In genomic region chrX:118974088-118974907, GRCh38 we compare ENCODE assay signal across 9 cellular contexts. TPM values are rescaled to one million over a fixed set of nuclear protein-coding genes. Genes with fewer than 3 reads are reported as not detected.
DNase-seq lines count a peak whose midpoint lies in the region; ATAC-seq and TF ChIP-seq lines count a peak whose summit lies in the region.
"Had no signal": no experiment of that assay in that cellular context is flagged by ENCODE, and none has a peak within 500 bp of the region (broad histone marks: within the 10 kb centered on the region; RNA-seq: fewer than 3 reads in every experiment).

Gene LONRF3 (plus strand): TSS chrX:118974618. CDS start chrX:118974781, 163 bp downstream.

- H3K27ac Mint-ChIP-seq in activated CD8-positive, alpha-beta T cell treated with anti-CD3 and anti-CD28 coated beads, Interleukin-2, amount 10 ng/mL, durations not matched to agents 7 days and 5 days, result peak within 1 kb of the TSS; percentile 77
- peak within 1 kb of the TSS; percentile 80 for H3K27ac Mint-ChIP-seq in memory B cell

- H3K4me3 Mint-ChIP-seq in activated CD8-positive, alpha-beta T cell treated with anti-CD3 and anti-CD28 coated beads, Interleukin-2, amount 10 ng/mL, durations not matched to agents 7 days and 5 days, result peak within 1 kb of the TSS; percentile 70
- H3K4me3 Mint-ChIP-seq in memory B cell, result peak within 1 kb of the TSS; percentile 85

- DNase-seq in GM13976 (ENCODE audit: low spot score) (peak; percentile 32), NCI-H2227 (lab: John Stamatoyannopoulos, UW; ENCODE audit: unreplicated experiment) (peak; percentile 52), memory B cell (ENCODE audit: low spot score in 2 of 2) (peak; percentile 29 to 45), DMS153 (lab: John Stamatoyannopoulos, UW) (no peak)
- peak; percentile 42 for DNase-seq in activated CD8-positive, alpha-beta T cell treated with anti-CD3 and anti-CD28 coated beads, Interleukin-2, amount 10 ng/mL, durations not matched to agents 7 days and 5 days
- peak; percentile 52 for DNase-seq in effector CD4-positive, alpha-beta T cell
- peak in 2 of 3 donors; percentile 43 for DNase-seq in stimulated activated CD4-positive, alpha-beta T cell treated with anti-CD3 and anti-CD28 coated beads, TNF-alpha, amount 100 ng/mL, for 1 hour (ENCODE audit: low read depth in 3 of 3, low spot score in 1 of 3)

- H3K9me3 Mint-ChIP-seq in activated CD8-positive, alpha-beta T cell treated with anti-CD3 and anti-CD28 coated beads, Interleukin-2, amount 10 ng/mL, durations not matched to agents 7 days and 5 days (ENCODE audit: insufficient read depth), result no peaks in the 10 kb centered on the region
- no peaks in the 10 kb centered on the region for H3K9me3 Mint-ChIP-seq in memory B cell

- ATAC-seq in activated CD8-positive, alpha-beta T cell treated with anti-CD3 and anti-CD28 coated beads, Interleukin-2, amount 10 ng/mL, durations not matched to agents 7 days and 5 days, result peak; percentile 38
- ATAC-seq in memory B cell (ENCODE audit: low read depth), result peak; percentile 53
- ATAC-seq in GM21367 (IDR thresholded peaks at IDR 0.05; ENCODE audit: unreplicated experiment), result no peak

- in situ Hi-C loops in GM13976 (cut with MboI; ENCODE audit: low sequenced_read_pairs, unreplicated experiment), result no loop called here

- no peaks in the 10 kb centered on the region for H3K36me3 Mint-ChIP-seq in activated CD8-positive, alpha-beta T cell treated with anti-CD3 and anti-CD28 coated beads, Interleukin-2, amount 10 ng/mL, durations not matched to agents 7 days and 5 days (ENCODE audit: low read depth)
- H3K36me3 Mint-ChIP-seq in memory B cell, result no peaks in the 10 kb centered on the region

- TF ChIP-seq CTCF in GM13976 (IDR thresholded peaks at IDR 0.05; ENCODE audit: borderline replicate concordance, control extremely low read depth, extremely low read depth, insufficient read depth, missing control alignments), result no peak

- H3K27me3 Mint-ChIP-seq in activated CD8-positive, alpha-beta T cell treated with anti-CD3 and anti-CD28 coated beads, Interleukin-2, amount 10 ng/mL, durations not matched to agents 7 days and 5 days (ENCODE audit: low read depth), result peaks cover 38% of the 10 kb centered on the region
- H3K27me3 Mint-ChIP-seq in memory B cell, result peaks cover 11% of the 10 kb centered on the region

- CTCF ChIA-PET in activated CD8-positive, alpha-beta T cell treated with anti-CD3 and anti-CD28 coated beads, Interleukin-2, amount 10 ng/mL, durations not matched to agents 7 days and 5 days (lab: Charles Lee), result no interaction called here

- peaks cover 13% of the 10 kb centered on the region for H3K4me1 Mint-ChIP-seq in activated CD8-positive, alpha-beta T cell treated with anti-CD3 and anti-CD28 coated beads, Interleukin-2, amount 10 ng/mL, durations not matched to agents 7 days and 5 days (ENCODE audit: low read depth)
- peaks cover 14% of the 10 kb centered on the region for H3K4me1 Mint-ChIP-seq in memory B cell

- POLR2A ChIA-PET in activated CD8-positive, alpha-beta T cell treated with anti-CD3 and anti-CD28 coated beads, Interleukin-2, amount 10 ng/mL, durations not matched to agents 7 days and 5 days (lab: Charles Lee), result no interaction called here

RNA-seq across cellular contexts. Expression of gene LONRF3, which starts in this region (rescaled TPM):
- under 1 TPM; 0.23 to 0.26 TPM for total RNA-seq in activated CD8-positive, alpha-beta T cell treated with anti-CD3 and anti-CD28 coated beads, Interleukin-2, amount 10 ng/mL, durations not matched to agents 7 days and 5 days
- total RNA-seq: T-helper 2 cell treated with Interferon-gamma antibody and Interleukin-4, amounts not matched to agents 100 ng/mL and 5 ng/mL, for 36 hours had no signal

Comparison
In these comparisons a context has a peak if more than half of its experiments do, and no peak if none do; other contexts are left out.
1. Peak in DNase-seq and ATAC-seq in activated CD8-positive, alpha-beta T cell treated with anti-CD3 and anti-CD28 coated beads, Interleukin-2, amount 10 ng/mL, durations not matched to agents 7 days and 5 days; RNA of the gene not detected or under 1 TPM.